8 cellular contexts compared by ENCODE assay signal in genomic region chr13:76884167-76884566, GRCh38. TPM values are rescaled to one million over a fixed set of nuclear protein-coding genes. Genes with fewer than 3 reads are reported as not detected.
A peak's percentile ranks its signal among the peaks of the same experiment; 100 is the strongest.
DNase-seq lines count a peak whose midpoint lies in the region; ATAC-seq and TF ChIP-seq lines count a peak whose summit lies in the region.

No MANE protein-coding gene starts in this region.

- H2BK5ac ChIP-seq in H9 (ENCODE audit: insufficient read length, low read length) = no peak overlapping the region

- H2BK12ac ChIP-seq in H9 (ENCODE audit: insufficient read length, low read depth, low read length) = no peak overlapping the region

- TF ChIP-seq CTCF in H9 (conservative IDR thresholded peaks at IDR 0.05) (peak; percentile 63; the same call in 2 of the 3 replicates), nephron progenitor cell (IDR thresholded peaks at IDR 0.05) (no peak)

- no peak overlapping the region for H3T11ph ChIP-seq in H9 (ENCODE audit: low read length)

- H3K4me3 ChIP-seq in BLaER1 treated with 17β-estradiol and CSF1 and Interleukin-3, amounts not matched to agents 10 nM and 100 nM = peak overlapping the region; percentile 74 to 99 (median 94)

- no peak overlapping the region for H3K56ac ChIP-seq in H9 (ENCODE audit: insufficient read length, low read depth, low read length)

- H3K23me2 ChIP-seq in H9 (ENCODE audit: insufficient read length, low read depth, low read length, poor library complexity, severe bottlenecking) = peaks cover 21% of the 10 kb centered on the region

- CTCF ChIA-PET in T-cell (lab: Charles Lee) = interaction anchor here in 1 of 2 donors (0.6 to 3.0 kb wide), 3 partner anchors 17 to 23 kb away, joined by 4 to 10 read pairs (median 4); no protein-coding TSS in a partner anchor

- H3K36me3 Mint-ChIP-seq in H9 (ENCODE audit: insufficient read depth in 1 of 3, low read depth in 3 of 3) = peaks cover 0 to 2% (median 0%) of the 10 kb centered on the region in 3 experiments; a peak in 2 of 7 replicates
- H3K36me3 Mint-ChIP-seq in T-cell = no peaks in the 10 kb centered on the region
- H3K36me3 Mint-ChIP-seq in nephron progenitor cell (ENCODE audit: low read depth) = no peaks in the 10 kb centered on the region

- H3K9me3 Mint-ChIP-seq in H9 (peaks cover 0 to 3% of the 10 kb centered on the region in 2 experiments; a peak in 1 of 5 replicates), T-cell (no peaks in the 10 kb centered on the region), nephron progenitor cell (no peaks in the 10 kb centered on the region)

- WGBS in H9 (ENCODE audit: extremely low coverage, insufficient read length, low lambda C conversion rate) = no CpG with 5 or more reads among the region's 13 CpGs

- peak overlapping the region; percentile 79 to 98 (median 92) for H3K4me2 ChIP-seq in BLaER1 treated with 17β-estradiol and CSF1 and Interleukin-3, amounts not matched to agents 10 nM and 100 nM
- H3K4me2 ChIP-seq in H9 (ENCODE audit: insufficient read depth, insufficient read length, low read length) = peak overlapping the region; percentile 43

- H3K27ac ChIP-seq in BLaER1 treated with 17β-estradiol and CSF1 and Interleukin-3, amounts not matched to agents 10 nM and 100 nM = peak overlapping the region; percentile 89 to 98 (median 96)
- H3K27ac ChIP-seq in H9 (ENCODE audit: insufficient read length, low read depth, low read length) = no peak overlapping the region

- POLR2A ChIA-PET in T-cell (lab: Charles Lee) = no interaction called here

- no peak overlapping the region for H4K5ac ChIP-seq in H9 (ENCODE audit: insufficient read length, low read depth, low read length)

- H3K4me1 ChIP-seq in BLaER1 treated with 17β-estradiol and CSF1 and Interleukin-3, amounts not matched to agents 10 nM and 100 nM = peaks cover 21 to 56% (median 44%) of the 10 kb centered on the region in 10 experiments
- no peaks in the 10 kb centered on the region for H3K4me1 ChIP-seq in H9 (ENCODE audit: insufficient read depth, low read length)

- H3K4me3 Mint-ChIP-seq in H9 = peak overlapping the region; percentile 61 to 83
- peak overlapping the region; percentile 78 to 84 (median 78) for H3K4me3 Mint-ChIP-seq in T-cell
- peak overlapping the region; percentile 83 for H3K4me3 Mint-ChIP-seq in nephron progenitor cell

- no peaks in the 10 kb centered on the region for H3K79me1 ChIP-seq in H9 (ENCODE audit: insufficient read depth, low read depth, low read length, poor library complexity, severe bottlenecking)

- H3K4ac ChIP-seq in H9 (ENCODE audit: low read depth, low read length) = no peak overlapping the region

- H3K27me3 ChIP-seq in BLaER1 treated with 17β-estradiol and CSF1 and Interleukin-3, amounts not matched to agents 10 nM and 100 nM = no peaks in the 10 kb centered on the region
- H3K27me3 ChIP-seq in H9 (ENCODE audit: insufficient read depth, low read length) = peaks cover 28% of the 10 kb centered on the region; the same call in 1 of the 2 replicates

- peaks cover 0 to 30% (median 5%) of the 10 kb centered on the region in 11 experiments; a peak in 7 of 22 replicates for H3K9me3 ChIP-seq in BLaER1 treated with 17β-estradiol and CSF1 and Interleukin-3, amounts not matched to agents 10 nM and 100 nM (replicated peaks in 1 of 11)
- no peaks in the 10 kb centered on the region for H3K9me3 ChIP-seq in H9 (ENCODE audit: control insufficient read depth, low read depth, low read length)

- H2AFZ ChIP-seq in H9 (ENCODE audit: low read length) = no peak overlapping the region

- no peak overlapping the region for H4K8ac ChIP-seq in H9 (replicated peaks; ENCODE audit: insufficient read length, low read depth, low read length)

- no peak overlapping the region for H2BK20ac ChIP-seq in H9 (ENCODE audit: low read depth, low read length, poor library complexity, severe bottlenecking)

- no peak overlapping the region for H3K14ac ChIP-seq in H9 (ENCODE audit: insufficient read depth, low read length)

- H4K91ac ChIP-seq in H9 (ENCODE audit: insufficient read length, low read depth, low read length) = no peak overlapping the region

- H3K27me3 Mint-ChIP-seq in H9 (ENCODE audit: low read depth) (peaks cover 45% of the 10 kb centered on the region), T-cell (peaks cover 0 to 14% of the 10 kb centered on the region in 2 donors), nephron progenitor cell (ENCODE audit: low read depth, poor library complexity) (peaks cover 53% of the 10 kb centered on the region)

- ATAC-seq in T-cell (replicated peaks in 1 of 4) (no peak), GM21390 (IDR thresholded peaks at IDR 0.05; ENCODE audit: unreplicated experiment) (no peak)

- no peak overlapping the region for H3K27ac Mint-ChIP-seq in H9
- peak overlapping the region in 1 of 2 donors; percentile 71 for H3K27ac Mint-ChIP-seq in T-cell
- H3K27ac Mint-ChIP-seq in nephron progenitor cell = no peak overlapping the region

- peaks cover 0 to 47% (median 35%) of the 10 kb centered on the region in 11 experiments; a peak in 15 of 22 replicates for H3K36me3 ChIP-seq in BLaER1 treated with 17β-estradiol and CSF1 and Interleukin-3, amounts not matched to agents 10 nM and 100 nM

- H3K23ac ChIP-seq in H9 (ENCODE audit: insufficient read length, low read depth, low read length) = no peak overlapping the region

- H3K9ac ChIP-seq in BLaER1 treated with 17β-estradiol and CSF1 and Interleukin-3, amounts not matched to agents 10 nM and 100 nM = peak overlapping the region; percentile 89 to 99 (median 94)
- H3K9ac ChIP-seq in H9 (ENCODE audit: extremely low read depth, insufficient read length, low read length) = no peak overlapping the region

- H3K18ac ChIP-seq in H9 (ENCODE audit: insufficient read length, low read depth, low read length) = no peak overlapping the region

- no peaks in the 10 kb centered on the region for H3K79me2 ChIP-seq in H9 (ENCODE audit: insufficient read depth, low read length)

- DNase-seq in H9 (peak; percentile 78), T-cell (peak in 6 of 34 experiments; percentile 1 to 15 (median 10)), fibroblast of gingiva (ENCODE audit: low read depth) (peak; percentile 58), nephron progenitor cell (peak; percentile 17), COR-L47 (lab: John Stamatoyannopoulos, UW) (no peak), DMS79 (lab: John Stamatoyannopoulos, UW) (no peak)

- H2BK120ac ChIP-seq in H9 (ENCODE audit: low read depth, low read length, poor library complexity, severe bottlenecking) = no peak overlapping the region

- no peak overlapping the region for H2AK5ac ChIP-seq in H9 (ENCODE audit: insufficient read length, low read length)

- no peak overlapping the region for H2BK15ac ChIP-seq in H9 (ENCODE audit: low read depth, low read length)

- H3K4me1 Mint-ChIP-seq in H9 (peaks cover 19 to 21% of the 10 kb centered on the region in 2 experiments), T-cell (peaks cover 40 to 47% (median 43%) of the 10 kb centered on the region in 3 donors), nephron progenitor cell (peaks cover 22% of the 10 kb centered on the region)

- peaks cover 0 to 23% (median 19%) of the 10 kb centered on the region in 11 experiments; a peak in 13 of 22 replicates for H4K20me1 ChIP-seq in BLaER1 treated with 17β-estradiol and CSF1 and Interleukin-3, amounts not matched to agents 10 nM and 100 nM
- no peaks in the 10 kb centered on the region for H4K20me1 ChIP-seq in H9 (ENCODE audit: control insufficient read depth, insufficient read depth, insufficient read length)

RNA-seq across cellular contexts. Expression of gene KCTD12, which starts 2.0 kb away (rescaled TPM):
- total RNA-seq in H9 (2021) (3.4 and 3.8 TPM in 2 replicates), T-cell (1 to 10 TPM; 3.8 to 8.7 (median 6.2) TPM)

Comparison
In these comparisons a context has a peak if more than half of its experiments do, and no peak if none do; other contexts are left out.
1. DNase-seq: peak in H9 (single experiment), fibroblast of gingiva (single experiment) and nephron progenitor cell (single experiment); none in COR-L47 (single experiment) and DMS79 (single experiment).
2. Peak in every context shown above with its lines, with median percentiles within 50 percentile points of each other: H3K4me3 Mint-ChIP-seq.